2 cellular contexts compared by ENCODE assay signal in genomic region chr20:3798405-3798768, GRCh38.
TF ChIP-seq lines count a peak whose summit lies in the region.

No MANE protein-coding gene starts in this region.

TF ChIP-seq in HCT116, 20 proteins besides CTCF, POLR2A, EP300 and RAD21:
- TF ChIP-seq CBX3 (IDR thresholded peaks at IDR 0.05; ENCODE audit: low read depth): no peak

TF ChIP-seq in K562, 482 proteins besides CTCF, POLR2A, EP300 and RAD21:
- TF ChIP-seq, protein P1, sequence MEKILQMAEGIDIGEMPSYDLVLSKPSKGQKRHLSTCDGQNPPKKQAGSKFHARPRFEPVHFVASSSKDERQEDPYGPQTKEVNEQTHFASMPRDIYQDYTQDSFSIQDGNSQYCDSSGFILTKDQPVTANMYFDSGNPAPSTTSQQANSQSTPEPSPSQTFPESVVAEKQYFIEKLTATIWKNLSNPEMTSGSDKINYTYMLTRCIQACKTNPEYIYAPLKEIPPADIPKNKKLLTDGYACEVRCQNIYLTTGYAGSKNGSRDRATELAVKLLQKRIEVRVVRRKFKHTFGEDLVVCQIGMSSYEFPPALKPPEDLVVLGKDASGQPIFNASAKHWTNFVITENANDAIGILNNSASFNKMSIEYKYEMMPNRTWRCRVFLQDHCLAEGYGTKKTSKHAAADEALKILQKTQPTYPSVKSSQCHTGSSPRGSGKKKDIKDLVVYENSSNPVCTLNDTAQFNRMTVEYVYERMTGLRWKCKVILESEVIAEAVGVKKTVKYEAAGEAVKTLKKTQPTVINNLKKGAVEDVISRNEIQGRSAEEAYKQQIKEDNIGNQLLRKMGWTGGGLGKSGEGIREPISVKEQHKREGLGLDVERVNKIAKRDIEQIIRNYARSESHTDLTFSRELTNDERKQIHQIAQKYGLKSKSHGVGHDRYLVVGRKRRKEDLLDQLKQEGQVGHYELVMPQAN (IDR thresholded peaks at IDR 0.05; ENCODE audit: borderline replicate concordance): no peak
- TF ChIP-seq, protein P2, sequence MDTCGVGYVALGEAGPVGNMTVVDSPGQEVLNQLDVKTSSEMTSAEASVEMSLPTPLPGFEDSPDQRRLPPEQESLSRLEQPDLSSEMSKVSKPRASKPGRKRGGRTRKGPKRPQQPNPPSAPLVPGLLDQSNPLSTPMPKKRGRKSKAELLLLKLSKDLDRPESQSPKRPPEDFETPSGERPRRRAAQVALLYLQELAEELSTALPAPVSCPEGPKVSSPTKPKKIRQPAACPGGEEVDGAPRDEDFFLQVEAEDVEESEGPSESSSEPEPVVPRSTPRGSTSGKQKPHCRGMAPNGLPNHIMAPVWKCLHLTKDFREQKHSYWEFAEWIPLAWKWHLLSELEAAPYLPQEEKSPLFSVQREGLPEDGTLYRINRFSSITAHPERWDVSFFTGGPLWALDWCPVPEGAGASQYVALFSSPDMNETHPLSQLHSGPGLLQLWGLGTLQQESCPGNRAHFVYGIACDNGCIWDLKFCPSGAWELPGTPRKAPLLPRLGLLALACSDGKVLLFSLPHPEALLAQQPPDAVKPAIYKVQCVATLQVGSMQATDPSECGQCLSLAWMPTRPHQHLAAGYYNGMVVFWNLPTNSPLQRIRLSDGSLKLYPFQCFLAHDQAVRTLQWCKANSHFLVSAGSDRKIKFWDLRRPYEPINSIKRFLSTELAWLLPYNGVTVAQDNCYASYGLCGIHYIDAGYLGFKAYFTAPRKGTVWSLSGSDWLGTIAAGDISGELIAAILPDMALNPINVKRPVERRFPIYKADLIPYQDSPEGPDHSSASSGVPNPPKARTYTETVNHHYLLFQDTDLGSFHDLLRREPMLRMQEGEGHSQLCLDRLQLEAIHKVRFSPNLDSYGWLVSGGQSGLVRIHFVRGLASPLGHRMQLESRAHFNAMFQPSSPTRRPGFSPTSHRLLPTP (IDR thresholded peaks at IDR 0.05; ENCODE audit: borderline replicate concordance, extremely low read depth, insufficient read length): no peak
- TF ChIP-seq JUN (IDR thresholded peaks at IDR 0.05; ENCODE audit: borderline replicate concordance, low read depth, low read length) (no peak), JUN (CRISPR knock-in tag; IDR thresholded peaks at IDR 0.05; ENCODE audit: borderline replicate concordance) (no peak), NFYB (IDR thresholded peaks at IDR 0.05; ENCODE audit: extremely low read depth, insufficient read length) (no peak), DACH1 (IDR thresholded peaks at IDR 0.05; ENCODE audit: partially characterized antibody) (no peak), MITF (IDR thresholded peaks at IDR 0.05) (no peak)
